8 cellular contexts compared by ENCODE assay signal in the genomic region with DNA sequence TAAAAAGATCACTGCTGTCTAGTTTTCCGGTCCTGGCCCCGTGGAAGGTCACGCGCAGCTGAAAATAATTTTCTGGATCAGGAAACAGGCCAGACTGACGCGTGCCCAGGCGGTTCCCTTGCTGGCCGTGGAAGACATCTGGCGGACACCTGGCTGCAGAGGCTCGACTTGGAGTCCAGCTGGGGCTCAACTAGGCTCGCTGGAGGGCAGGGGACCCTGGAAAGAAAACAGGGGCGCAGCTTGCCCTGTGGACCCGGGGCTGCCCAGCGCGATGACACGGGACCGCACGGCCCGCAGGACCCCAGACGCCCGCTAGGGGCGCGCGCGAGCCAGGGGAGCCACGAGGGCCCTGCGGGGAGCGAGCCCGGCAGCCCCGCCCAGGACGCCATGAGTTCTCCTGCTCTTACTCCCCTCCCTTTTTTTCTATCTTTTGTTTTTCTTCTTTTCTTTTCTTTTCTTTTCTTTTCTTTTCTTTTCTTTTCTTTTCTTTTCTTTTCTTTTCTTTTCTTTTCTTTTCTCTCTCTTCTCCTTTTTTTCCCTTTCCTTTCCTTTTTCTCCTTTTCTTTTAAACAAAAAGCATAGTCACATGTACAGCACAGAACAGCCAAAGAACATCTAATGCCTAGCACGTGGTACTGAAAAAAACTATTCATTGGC. TPM values are rescaled to one million over a fixed set of nuclear protein-coding genes. Genes with fewer than 3 reads are reported as not detected.
DNase-seq lines count a peak whose midpoint lies in the region; ATAC-seq and TF ChIP-seq lines count a peak whose summit lies in the region.

No MANE protein-coding gene starts in this region.

- H3K9me2 ChIP-seq in GM23338 (ENCODE audit: insufficient read depth) = no peaks in the 10 kb centered on the region

- CTCF ChIA-PET in CD8-positive, alpha-beta memory T cell (lab: Charles Lee) = interaction anchor here (0.6 to 1.9 kb wide), 13 partner anchors 9 to 361 kb away, joined by 3 to 9 read pairs (median 3); no protein-coding TSS in a partner anchor
- CTCF ChIA-PET in activated CD4-positive, alpha-beta memory T cell treated with anti-CD3 and anti-CD28 coated beads, Interleukin-2, amount 10 ng/mL, durations not matched to agents 7 days and 5 days (lab: Charles Lee) = interaction anchor here (0.6 to 3.3 kb wide), 33 partner anchors 10 to 1683 kb away, joined by 3 to 16 read pairs (median 3); a partner anchor contains a TSS

- H2AFZ ChIP-seq in GM23338 = peak overlapping the region; percentile 98

- peaks cover 2 to 12% of the 10 kb centered on the region in 2 donors for H3K27me3 Mint-ChIP-seq in CD8-positive, alpha-beta memory T cell
- H3K27me3 Mint-ChIP-seq in GM23338 (ENCODE audit: insufficient read depth, low read depth, poor library complexity) = peaks cover 20% of the 10 kb centered on the region
- peaks cover 2% of the 10 kb centered on the region for H3K27me3 Mint-ChIP-seq in activated CD4-positive, alpha-beta memory T cell treated with anti-CD3 and anti-CD28 coated beads, Interleukin-2, amount 10 ng/mL, durations not matched to agents 7 days and 5 days

- no peaks in the 10 kb centered on the region for H3K9me3 ChIP-seq in CD8-positive, alpha-beta memory T cell (ENCODE audit: low read length)
- no peaks in the 10 kb centered on the region for H3K9me3 ChIP-seq in mononuclear cell (ENCODE audit: low read depth, low read length)

- peak; percentile 96 for ATAC-seq in GM23338

- peak; percentile 82 to 88 for TF ChIP-seq CTCF in GM23338 (conservative IDR thresholded peaks at IDR 0.05; ENCODE audit: low read depth in 2 of 2)

- H3K36me3 Mint-ChIP-seq in CD8-positive, alpha-beta memory T cell = no peaks in the 10 kb centered on the region
- H3K36me3 Mint-ChIP-seq in GM23338 (ENCODE audit: low read depth) = peaks cover 2% of the 10 kb centered on the region; the same call in 2 of the 3 replicates
- H3K36me3 Mint-ChIP-seq in activated CD4-positive, alpha-beta memory T cell treated with anti-CD3 and anti-CD28 coated beads, Interleukin-2, amount 10 ng/mL, durations not matched to agents 7 days and 5 days (ENCODE audit: low read depth) = peaks cover 1% of the 10 kb centered on the region

- H3K27me3 ChIP-seq in CD8-positive, alpha-beta memory T cell (ENCODE audit: insufficient read depth, low read length, poor library complexity, severe bottlenecking) = no peaks in the 10 kb centered on the region
- H3K27me3 ChIP-seq in GM23338 (ENCODE audit: insufficient read depth) (no peaks in the 10 kb centered on the region), mononuclear cell (ENCODE audit: insufficient read depth, low read length) (no peaks in the 10 kb centered on the region)

- H3K36me3 ChIP-seq in CD8-positive, alpha-beta memory T cell (ENCODE audit: insufficient read depth, low read length) = no peaks in the 10 kb centered on the region
- no peaks in the 10 kb centered on the region for H3K36me3 ChIP-seq in GM23338 (ENCODE audit: insufficient read depth)

- DNase-seq in CD8-positive, alpha-beta memory T cell = peak; percentile 67 to 77 (median 70)
- peak; percentile 82 for DNase-seq in GM23338 (ENCODE audit: low spot score)
- peak; percentile 16 for DNase-seq in NCI-H146 treated with DMSO at 0.1 percent for 48 hours (lab: John Stamatoyannopoulos, UW; ENCODE audit: unreplicated experiment)
- DNase-seq in activated CD4-positive, alpha-beta memory T cell treated with anti-CD3 and anti-CD28 coated beads, Interleukin-2, amount 10 ng/mL, durations not matched to agents 7 days and 5 days = peak; percentile 80
- DNase-seq in effector CD8-positive, alpha-beta T cell (lab: John Stamatoyannopoulos, UW) = peak; percentile 65
- peak; percentile 43 to 49 for DNase-seq in stimulated activated CD8-positive, alpha-beta memory T cell treated with anti-CD3 and anti-CD28 coated beads, Interleukin-4, amount 100 ng/mL, for 4 hours (ENCODE audit: low read depth in 2 of 2, low spot score in 1 of 2)
- DNase-seq in NCI-H1105 treated with DMSO at 0.1 percent for 48 hours (lab: John Stamatoyannopoulos, UW) = no peak

- H3K4me1 ChIP-seq in CD8-positive, alpha-beta memory T cell (ENCODE audit: insufficient read depth, low read length) = peaks cover 4% of the 10 kb centered on the region
- H3K4me1 ChIP-seq in GM23338 (ENCODE audit: insufficient read depth) (no peaks in the 10 kb centered on the region), mononuclear cell (ENCODE audit: insufficient read depth, low read length) (peaks cover 17% of the 10 kb centered on the region)

- no peaks in the 10 kb centered on the region for H3F3A ChIP-seq in GM23338 (replicated peaks; ENCODE audit: low read depth)

- H3K9me3 Mint-ChIP-seq in CD8-positive, alpha-beta memory T cell = no peaks in the 10 kb centered on the region
- H3K9me3 Mint-ChIP-seq in GM23338 = peaks cover 5% of the 10 kb centered on the region
- H3K9me3 Mint-ChIP-seq in activated CD4-positive, alpha-beta memory T cell treated with anti-CD3 and anti-CD28 coated beads, Interleukin-2, amount 10 ng/mL, durations not matched to agents 7 days and 5 days = peaks cover 5% of the 10 kb centered on the region

- H3K27ac Mint-ChIP-seq in CD8-positive, alpha-beta memory T cell = peak overlapping the region in 4 of 8 donors; percentile 21 to 78 (median 50)
- H3K27ac Mint-ChIP-seq in GM23338 = no peak overlapping the region
- H3K27ac Mint-ChIP-seq in activated CD4-positive, alpha-beta memory T cell treated with anti-CD3 and anti-CD28 coated beads, Interleukin-2, amount 10 ng/mL, durations not matched to agents 7 days and 5 days = no peak overlapping the region

- POLR2A ChIA-PET in CD8-positive, alpha-beta memory T cell (lab: Charles Lee) = no interaction called here
- POLR2A ChIA-PET in activated CD4-positive, alpha-beta memory T cell treated with anti-CD3 and anti-CD28 coated beads, Interleukin-2, amount 10 ng/mL, durations not matched to agents 7 days and 5 days (lab: Charles Lee) = interaction anchor here (1.0 to 1.8 kb wide), 2 partner anchors 25 to 137 kb away, joined by 3 to 7 read pairs; a partner anchor contains a TSS

- H3K4me3 Mint-ChIP-seq in CD8-positive, alpha-beta memory T cell = peak overlapping the region in 6 of 7 donors; percentile 41 to 66 (median 53)
- H3K4me3 Mint-ChIP-seq in GM23338 = peak overlapping the region; percentile 15; the same call in 1 of the 3 replicates
- peak overlapping the region; percentile 37 for H3K4me3 Mint-ChIP-seq in activated CD4-positive, alpha-beta memory T cell treated with anti-CD3 and anti-CD28 coated beads, Interleukin-2, amount 10 ng/mL, durations not matched to agents 7 days and 5 days

- peaks cover 12 to 20% (median 16%) of the 10 kb centered on the region in 3 donors for H3K4me1 Mint-ChIP-seq in CD8-positive, alpha-beta memory T cell
- peaks cover 8% of the 10 kb centered on the region; the same call in 2 of the 3 replicates for H3K4me1 Mint-ChIP-seq in GM23338
- H3K4me1 Mint-ChIP-seq in activated CD4-positive, alpha-beta memory T cell treated with anti-CD3 and anti-CD28 coated beads, Interleukin-2, amount 10 ng/mL, durations not matched to agents 7 days and 5 days = peaks cover 38% of the 10 kb centered on the region

- H3K4me3 ChIP-seq in CD8-positive, alpha-beta memory T cell (ENCODE audit: low read length) = peak overlapping the region; percentile 23
- H3K4me3 ChIP-seq in GM23338 (no peak overlapping the region), mononuclear cell (ENCODE audit: low read length) (peak overlapping the region; percentile 28)

- H3K4me2 ChIP-seq in GM23338 = no peak overlapping the region

- no peaks in the 10 kb centered on the region for H3K79me2 ChIP-seq in GM23338 (replicated peaks; ENCODE audit: insufficient read depth)

- H4K20me1 ChIP-seq in GM23338 (replicated peaks; ENCODE audit: insufficient read depth) = no peaks in the 10 kb centered on the region

- H3K27ac ChIP-seq in CD8-positive, alpha-beta memory T cell (ENCODE audit: low read depth, low read length) = no peak overlapping the region
- no peak overlapping the region for H3K27ac ChIP-seq in GM23338 (ENCODE audit: low read depth)

TF ChIP-seq in GM23338, 12 proteins besides CTCF, POLR2A, EP300 and RAD21:
- TF ChIP-seq CREB1 (CRISPR knock-in tag; IDR thresholded peaks at IDR 0.05; ENCODE audit: low read depth) (peak; percentile 52; the same call in 1 of the 2 replicates), POLR2AphosphoS5 (IDR thresholded peaks at IDR 0.05; ENCODE audit: low read depth) (no peak)
- TF ChIP-seq, protein P1, sequence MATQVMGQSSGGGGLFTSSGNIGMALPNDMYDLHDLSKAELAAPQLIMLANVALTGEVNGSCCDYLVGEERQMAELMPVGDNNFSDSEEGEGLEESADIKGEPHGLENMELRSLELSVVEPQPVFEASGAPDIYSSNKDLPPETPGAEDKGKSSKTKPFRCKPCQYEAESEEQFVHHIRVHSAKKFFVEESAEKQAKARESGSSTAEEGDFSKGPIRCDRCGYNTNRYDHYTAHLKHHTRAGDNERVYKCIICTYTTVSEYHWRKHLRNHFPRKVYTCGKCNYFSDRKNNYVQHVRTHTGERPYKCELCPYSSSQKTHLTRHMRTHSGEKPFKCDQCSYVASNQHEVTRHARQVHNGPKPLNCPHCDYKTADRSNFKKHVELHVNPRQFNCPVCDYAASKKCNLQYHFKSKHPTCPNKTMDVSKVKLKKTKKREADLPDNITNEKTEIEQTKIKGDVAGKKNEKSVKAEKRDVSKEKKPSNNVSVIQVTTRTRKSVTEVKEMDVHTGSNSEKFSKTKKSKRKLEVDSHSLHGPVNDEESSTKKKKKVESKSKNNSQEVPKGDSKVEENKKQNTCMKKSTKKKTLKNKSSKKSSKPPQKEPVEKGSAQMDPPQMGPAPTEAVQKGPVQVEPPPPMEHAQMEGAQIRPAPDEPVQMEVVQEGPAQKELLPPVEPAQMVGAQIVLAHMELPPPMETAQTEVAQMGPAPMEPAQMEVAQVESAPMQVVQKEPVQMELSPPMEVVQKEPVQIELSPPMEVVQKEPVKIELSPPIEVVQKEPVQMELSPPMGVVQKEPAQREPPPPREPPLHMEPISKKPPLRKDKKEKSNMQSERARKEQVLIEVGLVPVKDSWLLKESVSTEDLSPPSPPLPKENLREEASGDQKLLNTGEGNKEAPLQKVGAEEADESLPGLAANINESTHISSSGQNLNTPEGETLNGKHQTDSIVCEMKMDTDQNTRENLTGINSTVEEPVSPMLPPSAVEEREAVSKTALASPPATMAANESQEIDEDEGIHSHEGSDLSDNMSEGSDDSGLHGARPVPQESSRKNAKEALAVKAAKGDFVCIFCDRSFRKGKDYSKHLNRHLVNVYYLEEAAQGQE (IDR thresholded peaks at IDR 0.05; ENCODE audit: unreplicated experiment) = peak; percentile 15
TF ChIP-seq in GM23338: peak in this region for 2.

RNA-seq across cellular contexts. Expression of a gene that starts 43.2 kb away (rescaled TPM):
- 10 to 100 TPM; 65.8 to 68.8 TPM for total RNA-seq in CD8-positive, alpha-beta memory T cell
- polyA plus RNA-seq in CD8-positive, alpha-beta memory T cell = 70.7 TPM
- 56.7 and 106 TPM in 2 replicates for total RNA-seq in GM23338 (2014; rRNA removed; shearing (Covaris generic))
- 91.3 and 98.2 TPM in 2 replicates for polyA plus RNA-seq in GM23338 (2016; fragmentation: Nextera tagmentation; extraction: Ambion mirVana)
- 10 to 100 TPM; 77.5 to 82.7 TPM for total RNA-seq in activated CD4-positive, alpha-beta memory T cell treated with anti-CD3 and anti-CD28 coated beads, Interleukin-2, amount 10 ng/mL, durations not matched to agents 7 days and 5 days
- 80.8 TPM for total RNA-seq in mononuclear cell
